In the genomic region with DNA sequence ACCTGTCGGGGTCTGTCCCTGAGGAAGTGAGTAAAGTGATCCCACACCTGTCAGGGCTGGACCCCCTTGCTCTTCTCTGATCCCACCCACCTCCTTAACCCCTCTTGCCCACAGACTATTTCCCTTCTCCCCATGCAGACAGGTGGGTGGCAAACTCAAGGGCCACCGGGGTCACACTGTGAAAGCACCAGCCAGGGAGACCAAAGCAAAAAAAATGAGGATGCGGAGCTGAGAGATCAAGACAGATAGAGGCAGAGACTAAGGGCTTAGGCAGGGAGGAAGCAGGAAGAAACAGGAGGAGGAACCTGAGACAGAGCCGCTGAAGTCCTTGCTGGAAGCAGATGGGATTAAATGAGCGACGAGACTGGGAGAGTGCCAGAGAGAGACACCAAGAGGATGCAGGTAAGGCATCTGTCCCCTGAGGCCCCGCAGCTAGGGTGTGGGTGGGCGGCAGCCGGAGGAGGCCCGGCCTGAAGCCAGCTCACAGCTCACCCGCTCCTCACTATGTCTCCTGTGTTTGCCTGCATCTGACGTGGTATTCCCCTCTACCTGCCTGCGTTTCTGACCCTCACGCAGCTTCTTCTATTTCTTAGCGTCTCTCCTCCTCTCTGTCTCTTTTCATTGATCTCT, we compare ENCODE assay signal across 8 cellular contexts. TPM values are rescaled to one million over a fixed set of nuclear protein-coding genes. Genes with fewer than 3 reads are reported as not detected.
DNase-seq lines count a peak whose midpoint lies in the region; ATAC-seq, FAIRE-seq and TF ChIP-seq lines count a peak whose summit lies in the region.

No MANE protein-coding gene starts in this region.

- no peak for ATAC-seq in GM19397 (IDR thresholded peaks at IDR 0.05; ENCODE audit: unreplicated experiment)

- peak overlapping the region in 1 of 3 donors; percentile 79 for H3K27ac ChIP-seq in thyroid gland

- H3K9ac ChIP-seq in adipocyte (ENCODE audit: low read length) = peak overlapping the region; percentile 59

- no peak for TF ChIP-seq CTCF in thyroid gland (IDR thresholded peaks at IDR 0.05)

- H3K27me3 ChIP-seq in adipocyte (replicated peaks; ENCODE audit: control insufficient read depth, insufficient read depth, low read length) (peaks cover 3% of the 10 kb centered on the region), thyroid gland (no peaks in the 10 kb centered on the region)

- DNase-seq in stimulated activated CD4-positive, alpha-beta T cell treated with anti-CD3 and anti-CD28 coated beads, Interleukin-1b, Interleukin-23, amount 100 ng/mL, for 48 hours = peak; percentile 7
- DNase-seq in stimulated activated CD4-positive, alpha-beta T cell treated with anti-CD3 and anti-CD28 coated beads, Interleukin-2, amount 100 ng/mL, for 48 hours = no peak
- DNase-seq in adipocyte (ENCODE audit: low read depth) (no peak), mesenteric fat pad (ENCODE audit: low spot score) (peak; percentile 18), HTR-8/SVneo (ENCODE audit: insufficient read length, low spot score) (no peak), foreskin melanocyte (no peak), thyroid gland (no peak)

- H3K36me3 ChIP-seq in adipocyte (ENCODE audit: control insufficient read depth, insufficient read depth, low read length, severe bottlenecking) (no peaks in the 10 kb centered on the region), thyroid gland (no peaks in the 10 kb centered on the region)

- H3K9me3 ChIP-seq in adipocyte (ENCODE audit: control insufficient read depth, low read length) = no peaks in the 10 kb centered on the region
- no peaks in the 10 kb centered on the region for H3K9me3 ChIP-seq in thyroid gland

- intact Hi-C loops in thyroid gland (cut with DNase I) = no loop called here

- 40 to 44% methylated on average over 13 to 15 of the region's 15 CpGs for WGBS in thyroid gland, 2 donors

- no peak for TF ChIP-seq POLR2A in thyroid gland (IDR thresholded peaks at IDR 0.05)

- H3K4me3 ChIP-seq in adipocyte (ENCODE audit: low read length) = peak overlapping the region; percentile 47
- H3K4me3 ChIP-seq in thyroid gland (replicated peaks in 1 of 3) = peak overlapping the region in 1 of 3 donors; percentile 54

- H3K4me1 ChIP-seq in adipocyte (ENCODE audit: control insufficient read depth, insufficient read depth, low read length) = peaks cover 5% of the 10 kb centered on the region
- H3K4me1 ChIP-seq in thyroid gland = no peaks in the 10 kb centered on the region

- FAIRE-seq in HTR-8/SVneo (lab: Jason Lieb, UNC) = no peak

RNA-seq across cellular contexts. Expression of gene TIMM17B, which starts 7.2 kb away (rescaled TPM):
- total RNA-seq in mesenteric fat pad (22.1 TPM), thyroid gland (10 to 100 TPM; 34.3 to 53.1 (median 41.2) TPM)

RNA-seq across cellular contexts. Expression of gene PQBP1, which starts 7.3 kb away (rescaled TPM):
- total RNA-seq in mesenteric fat pad (50.6 TPM), thyroid gland (10 to 100 TPM; 52.4 to 76.2 (median 57.2) TPM)

RNA-seq across cellular contexts. Expression of gene SLC35A2, which starts 21.0 kb away (rescaled TPM):
- total RNA-seq in mesenteric fat pad (24.5 TPM), thyroid gland (10 to 100 TPM; 26.9 to 47.8 (median 32.3) TPM)

RNA-seq across cellular contexts. Expression of gene PIM2, which starts 28.4 kb away (rescaled TPM):
- total RNA-seq in mesenteric fat pad = 5.7 TPM
- total RNA-seq in thyroid gland = 10 to 100 TPM in 1 of 4 donors, 1 to 10 TPM in 3; 4.8 to 12.1 (median 5.9) TPM

RNA-seq across cellular contexts. Expression of gene PCSK1N, which starts 55.0 kb away (rescaled TPM):
- total RNA-seq in mesenteric fat pad = not detected
- 1 to 10 TPM; 1.5 to 4.0 (median 3.4) TPM for total RNA-seq in thyroid gland

Comparison
In these comparisons a context has a peak if more than half of its experiments do, and no peak if none do; other contexts are left out.
1. DNase-seq: peak in stimulated activated CD4-positive, alpha-beta T cell treated with anti-CD3 and anti-CD28 coated beads, Interleukin-1b, Interleukin-23, amount 100 ng/mL, for 48 hours (single experiment) and mesenteric fat pad (single experiment); none in stimulated activated CD4-positive, alpha-beta T cell treated with anti-CD3 and anti-CD28 coated beads, Interleukin-2, amount 100 ng/mL, for 48 hours (0 of 2), adipocyte (single experiment), HTR-8/SVneo (single experiment), foreskin melanocyte (single experiment) and thyroid gland (0 of 2).